10 cellular contexts compared by ENCODE assay signal in the genomic region with DNA sequence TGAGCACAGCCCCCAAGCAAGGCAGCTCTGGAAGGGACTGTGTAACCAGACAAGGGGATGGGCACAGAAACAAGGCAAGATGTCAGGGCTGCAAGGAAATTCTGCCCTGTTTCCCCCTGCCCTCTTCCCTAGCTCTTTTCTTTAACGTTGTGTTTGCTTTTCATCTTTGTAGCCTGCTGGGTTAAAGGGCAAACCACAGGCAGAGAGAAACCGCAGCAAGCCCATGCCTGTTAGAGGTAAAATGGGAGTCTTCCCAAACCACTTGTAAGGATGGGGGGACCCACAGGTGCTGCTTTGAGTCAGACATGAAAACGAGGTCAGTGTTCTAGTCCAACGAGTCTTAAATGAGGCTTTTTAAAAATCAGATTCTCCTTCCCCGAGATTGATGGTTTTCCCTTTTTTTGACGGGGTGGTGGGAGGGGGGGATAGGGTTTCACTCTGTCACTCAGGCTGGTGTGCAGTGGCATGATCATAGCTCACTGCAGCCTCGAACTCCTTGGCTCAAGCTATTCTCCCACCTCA. TPM values are rescaled to one million over a fixed set of nuclear protein-coding genes. Genes with fewer than 3 reads are reported as not detected.
A peak's percentile ranks its signal among the peaks of the same experiment; 100 is the strongest.
DNase-seq lines count a peak whose midpoint lies in the region; ATAC-seq and TF ChIP-seq lines count a peak whose summit lies in the region.
"Had no signal": no experiment of that assay in that cellular context is flagged by ENCODE, and none has a peak within 500 bp of the region (broad histone marks: within the 10 kb centered on the region; RNA-seq: fewer than 3 reads in every experiment).

No MANE protein-coding gene starts in this region.

- dilution Hi-C loops in mammary epithelial cell (cut with HindIII; ENCODE audit: low sequenced_read_pairs): no loop called here

- H3K36me3 ChIP-seq in mammary epithelial cell (ENCODE audit: insufficient read depth, low read length): no peaks in the 10 kb centered on the region

- peaks cover 29% of the 10 kb centered on the region for H3K27me3 ChIP-seq in mammary epithelial cell (ENCODE audit: insufficient read depth, low read length)

- intact Hi-C loops in mammary epithelial cell (cut with micrococcal nuclease): no loop called here

- H3K27ac ChIP-seq in mammary epithelial cell (ENCODE audit: insufficient read depth, low read depth, low read length): no peak overlapping the region
- H3K27ac ChIP-seq: epithelial cell of prostate had no signal

- no TSS peak for BruUV-seq in mammary epithelial cell (replicated peaks; lab: Mats Ljungman, UMichigan)

- H3K4me1 ChIP-seq in mammary epithelial cell (ENCODE audit: insufficient read depth, low read length): peaks cover 12% of the 10 kb centered on the region

- no peaks in the 10 kb centered on the region for H3K9me3 ChIP-seq in mammary epithelial cell (replicated peaks; ENCODE audit: insufficient read depth, low read length)

- DNase-seq in NCI-H146 (lab: John Stamatoyannopoulos, UW): peak; percentile 64
- no peak for DNase-seq in NCI-H146 treated with DMSO at 0.1 percent for 48 hours (lab: John Stamatoyannopoulos, UW; ENCODE audit: unreplicated experiment)
- DNase-seq in RPMI7951 (ENCODE audit: low read depth): peak; percentile 40
- peak; percentile 84 for DNase-seq in mammary epithelial cell
- DNase-seq in stimulated activated CD8-positive, alpha-beta memory T cell treated with anti-CD3 and anti-CD28 coated beads, Interleukin-4, amount 100 ng/mL, for 48 hours: peak; percentile 55
- DNase-seq in NCI-H524 treated with DMSO at 0.1 percent for 48 hours (lab: John Stamatoyannopoulos, UW): no peak
- no peak for DNase-seq in NCI-H1436 (lab: John Stamatoyannopoulos, UW)
- DNase-seq: NCI-H345 had no signal

- no peak for ATAC-seq in HG03108 (IDR thresholded peaks at IDR 0.05; ENCODE audit: unreplicated experiment)

- no peak overlapping the region for H3K4me3 ChIP-seq in mammary epithelial cell (replicated peaks in 1 of 3; ENCODE audit: insufficient read depth in 1 of 3, low read depth in 2 of 3, low read length in 3 of 3)

- H3K4me2 ChIP-seq in mammary epithelial cell (ENCODE audit: insufficient read depth, low read depth, low read length): peak overlapping the region; percentile 32

- in situ Hi-C loops in mammary epithelial cell (cut with MboI; ENCODE audit: low sequenced_read_pairs in 2 of 2): loop anchor here in 1 of 2 donors (10.0 kb wide), 1 partner anchor 48 kb away; no protein-coding TSS in a partner anchor

- H3K79me2 ChIP-seq in mammary epithelial cell (ENCODE audit: insufficient read depth, low read length): no peaks in the 10 kb centered on the region

- no peaks in the 10 kb centered on the region for H4K20me1 ChIP-seq in mammary epithelial cell (ENCODE audit: insufficient read depth, low read length)

- H2AFZ ChIP-seq in mammary epithelial cell (ENCODE audit: low read depth, low read length): no peak overlapping the region

- no peak for TF ChIP-seq CTCF in mammary epithelial cell (conservative IDR thresholded peaks at IDR 0.05 in 1 of 2, IDR thresholded peaks at IDR 0.05 in 1 of 2; ENCODE audit: extremely low read depth in 1 of 2, insufficient read depth in 1 of 2, low read depth in 1 of 2, low read length in 2 of 2)

- CTCF ChIA-PET in mammary epithelial cell (lab: Charles Lee; ENCODE audit: low non-redundant PET): no interaction called here

- WGBS in mammary epithelial cell (ENCODE audit: low coverage, missing lambda C conversion rate): 0% methylated on average over 7 of the region's 7 CpGs

- H3K9ac ChIP-seq in mammary epithelial cell (ENCODE audit: insufficient read depth, low read length): no peak overlapping the region

RNA-seq across cellular contexts. Expression of a gene that starts 13.3 kb away (rescaled TPM):
- total RNA-seq in RPMI7951 (2014; rRNA removed; shearing (Covaris generic)): 4.5 and 7.3 TPM in 2 replicates
- total RNA-seq in mammary epithelial cell: under 1 TPM; 0.61 to 0.67 TPM
- polyA plus RNA-seq in mammary epithelial cell: 0.09 TPM
- 0.05 TPM for polyA minus RNA-seq in mammary epithelial cell

Comparison
In these comparisons a context has a peak if more than half of its experiments do, and no peak if none do; other contexts are left out.
1. DNase-seq: peak in NCI-H146 (single experiment), RPMI7951 (single experiment), mammary epithelial cell (single experiment) and stimulated activated CD8-positive, alpha-beta memory T cell treated with anti-CD3 and anti-CD28 coated beads, Interleukin-4, amount 100 ng/mL, for 48 hours (single experiment); none in NCI-H146 treated with DMSO at 0.1 percent for 48 hours (single experiment), NCI-H524 treated with DMSO at 0.1 percent for 48 hours (single experiment) and NCI-H1436 (single experiment).